In the genomic region with DNA sequence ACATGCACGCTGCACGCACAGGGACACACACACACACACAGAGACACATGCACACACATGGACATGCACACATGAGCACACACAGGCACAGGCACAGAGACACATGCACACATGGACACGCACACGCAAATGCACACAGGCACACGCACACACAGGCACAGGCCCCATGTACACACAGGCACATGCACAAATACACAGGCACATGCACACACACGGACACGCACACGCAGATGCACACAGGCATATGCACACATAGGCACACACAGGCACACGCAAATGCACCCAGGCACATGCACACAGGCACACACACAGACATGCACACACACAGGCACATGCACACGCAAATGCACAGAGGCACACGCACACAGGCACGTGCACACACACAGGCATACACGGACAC, we compare ENCODE assay signal across 1 cellular context.
TF ChIP-seq lines count a peak whose summit lies in the region.

No MANE protein-coding gene starts in this region.

TF ChIP-seq in H1, 55 proteins besides CTCF, POLR2A, EP300 and RAD21 (continued from another document):
- TF ChIP-seq, protein P1, sequence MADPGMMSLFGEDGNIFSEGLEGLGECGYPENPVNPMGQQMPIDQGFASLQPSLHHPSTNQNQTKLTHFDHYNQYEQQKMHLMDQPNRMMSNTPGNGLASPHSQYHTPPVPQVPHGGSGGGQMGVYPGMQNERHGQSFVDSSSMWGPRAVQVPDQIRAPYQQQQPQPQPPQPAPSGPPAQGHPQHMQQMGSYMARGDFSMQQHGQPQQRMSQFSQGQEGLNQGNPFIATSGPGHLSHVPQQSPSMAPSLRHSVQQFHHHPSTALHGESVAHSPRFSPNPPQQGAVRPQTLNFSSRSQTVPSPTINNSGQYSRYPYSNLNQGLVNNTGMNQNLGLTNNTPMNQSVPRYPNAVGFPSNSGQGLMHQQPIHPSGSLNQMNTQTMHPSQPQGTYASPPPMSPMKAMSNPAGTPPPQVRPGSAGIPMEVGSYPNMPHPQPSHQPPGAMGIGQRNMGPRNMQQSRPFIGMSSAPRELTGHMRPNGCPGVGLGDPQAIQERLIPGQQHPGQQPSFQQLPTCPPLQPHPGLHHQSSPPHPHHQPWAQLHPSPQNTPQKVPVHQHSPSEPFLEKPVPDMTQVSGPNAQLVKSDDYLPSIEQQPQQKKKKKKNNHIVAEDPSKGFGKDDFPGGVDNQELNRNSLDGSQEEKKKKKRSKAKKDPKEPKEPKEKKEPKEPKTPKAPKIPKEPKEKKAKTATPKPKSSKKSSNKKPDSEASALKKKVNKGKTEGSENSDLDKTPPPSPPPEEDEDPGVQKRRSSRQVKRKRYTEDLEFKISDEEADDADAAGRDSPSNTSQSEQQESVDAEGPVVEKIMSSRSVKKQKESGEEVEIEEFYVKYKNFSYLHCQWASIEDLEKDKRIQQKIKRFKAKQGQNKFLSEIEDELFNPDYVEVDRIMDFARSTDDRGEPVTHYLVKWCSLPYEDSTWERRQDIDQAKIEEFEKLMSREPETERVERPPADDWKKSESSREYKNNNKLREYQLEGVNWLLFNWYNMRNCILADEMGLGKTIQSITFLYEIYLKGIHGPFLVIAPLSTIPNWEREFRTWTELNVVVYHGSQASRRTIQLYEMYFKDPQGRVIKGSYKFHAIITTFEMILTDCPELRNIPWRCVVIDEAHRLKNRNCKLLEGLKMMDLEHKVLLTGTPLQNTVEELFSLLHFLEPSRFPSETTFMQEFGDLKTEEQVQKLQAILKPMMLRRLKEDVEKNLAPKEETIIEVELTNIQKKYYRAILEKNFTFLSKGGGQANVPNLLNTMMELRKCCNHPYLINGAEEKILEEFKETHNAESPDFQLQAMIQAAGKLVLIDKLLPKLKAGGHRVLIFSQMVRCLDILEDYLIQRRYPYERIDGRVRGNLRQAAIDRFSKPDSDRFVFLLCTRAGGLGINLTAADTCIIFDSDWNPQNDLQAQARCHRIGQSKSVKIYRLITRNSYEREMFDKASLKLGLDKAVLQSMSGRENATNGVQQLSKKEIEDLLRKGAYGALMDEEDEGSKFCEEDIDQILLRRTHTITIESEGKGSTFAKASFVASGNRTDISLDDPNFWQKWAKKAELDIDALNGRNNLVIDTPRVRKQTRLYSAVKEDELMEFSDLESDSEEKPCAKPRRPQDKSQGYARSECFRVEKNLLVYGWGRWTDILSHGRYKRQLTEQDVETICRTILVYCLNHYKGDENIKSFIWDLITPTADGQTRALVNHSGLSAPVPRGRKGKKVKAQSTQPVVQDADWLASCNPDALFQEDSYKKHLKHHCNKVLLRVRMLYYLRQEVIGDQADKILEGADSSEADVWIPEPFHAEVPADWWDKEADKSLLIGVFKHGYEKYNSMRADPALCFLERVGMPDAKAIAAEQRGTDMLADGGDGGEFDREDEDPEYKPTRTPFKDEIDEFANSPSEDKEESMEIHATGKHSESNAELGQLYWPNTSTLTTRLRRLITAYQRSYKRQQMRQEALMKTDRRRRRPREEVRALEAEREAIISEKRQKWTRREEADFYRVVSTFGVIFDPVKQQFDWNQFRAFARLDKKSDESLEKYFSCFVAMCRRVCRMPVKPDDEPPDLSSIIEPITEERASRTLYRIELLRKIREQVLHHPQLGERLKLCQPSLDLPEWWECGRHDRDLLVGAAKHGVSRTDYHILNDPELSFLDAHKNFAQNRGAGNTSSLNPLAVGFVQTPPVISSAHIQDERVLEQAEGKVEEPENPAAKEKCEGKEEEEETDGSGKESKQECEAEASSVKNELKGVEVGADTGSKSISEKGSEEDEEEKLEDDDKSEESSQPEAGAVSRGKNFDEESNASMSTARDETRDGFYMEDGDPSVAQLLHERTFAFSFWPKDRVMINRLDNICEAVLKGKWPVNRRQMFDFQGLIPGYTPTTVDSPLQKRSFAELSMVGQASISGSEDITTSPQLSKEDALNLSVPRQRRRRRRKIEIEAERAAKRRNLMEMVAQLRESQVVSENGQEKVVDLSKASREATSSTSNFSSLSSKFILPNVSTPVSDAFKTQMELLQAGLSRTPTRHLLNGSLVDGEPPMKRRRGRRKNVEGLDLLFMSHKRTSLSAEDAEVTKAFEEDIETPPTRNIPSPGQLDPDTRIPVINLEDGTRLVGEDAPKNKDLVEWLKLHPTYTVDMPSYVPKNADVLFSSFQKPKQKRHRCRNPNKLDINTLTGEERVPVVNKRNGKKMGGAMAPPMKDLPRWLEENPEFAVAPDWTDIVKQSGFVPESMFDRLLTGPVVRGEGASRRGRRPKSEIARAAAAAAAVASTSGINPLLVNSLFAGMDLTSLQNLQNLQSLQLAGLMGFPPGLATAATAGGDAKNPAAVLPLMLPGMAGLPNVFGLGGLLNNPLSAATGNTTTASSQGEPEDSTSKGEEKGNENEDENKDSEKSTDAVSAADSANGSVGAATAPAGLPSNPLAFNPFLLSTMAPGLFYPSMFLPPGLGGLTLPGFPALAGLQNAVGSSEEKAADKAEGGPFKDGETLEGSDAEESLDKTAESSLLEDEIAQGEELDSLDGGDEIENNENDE (IDR thresholded peaks at IDR 0.05; ENCODE audit: insufficient replicate concordance, low read length): no peak
- TF ChIP-seq YY1 (IDR thresholded peaks at IDR 0.05; ENCODE audit: low read depth, low read length): no peak
- TF ChIP-seq SIN3A (conservative IDR thresholded peaks at IDR 0.05 in 1 of 2, IDR thresholded peaks at IDR 0.05 in 1 of 2; ENCODE audit: low read depth in 1 of 2, low read length in 2 of 2): no peak
- no peak for TF ChIP-seq KDM5A (IDR thresholded peaks at IDR 0.05; ENCODE audit: low read length)
- TF ChIP-seq BACH1 (IDR thresholded peaks at IDR 0.05; ENCODE audit: low read length): no peak
- no peak for TF ChIP-seq SP1 (IDR thresholded peaks at IDR 0.05; ENCODE audit: low read depth, low read length)
- TF ChIP-seq RBBP5 (IDR thresholded peaks at IDR 0.05; ENCODE audit: borderline replicate concordance, low read depth, low read length): no peak
